Comparison of ENCODE assay signal across 8 cellular contexts in the genomic region with DNA sequence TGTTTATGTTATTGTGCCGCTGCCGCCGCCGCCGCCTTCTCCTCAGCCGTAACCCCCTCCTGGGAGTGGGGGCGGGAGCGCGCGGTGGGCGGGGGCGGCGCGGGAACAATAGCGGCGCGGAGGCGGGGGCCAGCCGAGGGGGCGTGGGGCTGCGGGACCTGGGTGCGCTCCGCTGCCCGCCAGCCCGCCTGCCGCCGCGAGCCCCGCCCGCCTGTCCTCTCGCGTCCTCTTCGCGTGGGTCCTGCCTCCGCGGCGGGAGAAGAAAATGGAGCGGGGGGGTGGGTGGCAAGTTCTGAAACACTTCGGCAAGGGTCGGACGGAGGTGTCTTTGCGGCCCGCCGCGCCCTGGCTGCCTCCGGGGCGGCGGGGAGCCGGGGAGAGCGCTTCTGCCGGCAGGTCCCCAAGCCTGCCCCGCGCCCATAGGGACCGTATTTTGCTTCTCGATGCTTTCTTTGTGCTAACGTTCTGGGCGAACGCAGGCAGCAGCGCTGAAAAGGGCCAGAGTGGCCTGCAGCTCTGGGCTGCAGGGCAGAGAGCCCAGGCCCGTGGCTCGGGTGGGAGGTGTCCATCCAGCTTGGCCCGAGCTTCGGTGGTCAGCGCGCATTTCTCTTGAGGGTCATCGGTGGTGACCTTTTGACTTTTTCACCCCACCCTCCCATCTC. TPM values are rescaled to one million over a fixed set of nuclear protein-coding genes. Genes with fewer than 3 reads are reported as not detected.
DNase-seq lines count a peak whose midpoint lies in the region; TF ChIP-seq lines count a peak whose summit lies in the region.

No MANE protein-coding gene starts in this region.

- H2BK15ac ChIP-seq in H9 (ENCODE audit: low read depth, low read length) (no peak overlapping the region), mesendoderm (replicated peaks; ENCODE audit: low read depth) (no peak overlapping the region)

- H3K14ac ChIP-seq in H9 (ENCODE audit: insufficient read depth, low read length): peak overlapping the region; percentile 79

- no peak for TF ChIP-seq CTCF in H9 (conservative IDR thresholded peaks at IDR 0.05)

- H3K79me1 ChIP-seq in H9 (ENCODE audit: insufficient read depth, low read depth, low read length, poor library complexity, severe bottlenecking): no peaks in the 10 kb centered on the region
- no peaks in the 10 kb centered on the region for H3K79me1 ChIP-seq in mesendoderm (ENCODE audit: low read length)

- H2BK12ac ChIP-seq in H9 (ENCODE audit: insufficient read length, low read depth, low read length): no peak overlapping the region

- no peak overlapping the region for H4K5ac ChIP-seq in H9 (ENCODE audit: insufficient read length, low read depth, low read length)
- no peak overlapping the region for H4K5ac ChIP-seq in mesendoderm (ENCODE audit: low read length)

- H3K36me3 ChIP-seq in ectodermal cell (ENCODE audit: control insufficient read depth, insufficient read depth, low read length) (no peaks in the 10 kb centered on the region), mesendoderm (ENCODE audit: control insufficient read depth, insufficient read depth, low read length) (no peaks in the 10 kb centered on the region)

- H3K27ac ChIP-seq in H9 (ENCODE audit: insufficient read length, low read depth, low read length) (no peak overlapping the region), ectodermal cell (ENCODE audit: insufficient read depth, low read depth, low read length, poor library complexity, severe bottlenecking) (peak overlapping the region; percentile 87), mesendoderm (ENCODE audit: low read depth, low read length) (peak overlapping the region; percentile 85)

- H3K23ac ChIP-seq in H9 (ENCODE audit: insufficient read length, low read depth, low read length) (no peak overlapping the region), mesendoderm (ENCODE audit: low read length) (peak overlapping the region; percentile 59)

- H2BK5ac ChIP-seq in H9 (ENCODE audit: insufficient read length, low read length) (no peak overlapping the region), mesendoderm (ENCODE audit: low read length) (no peak overlapping the region)

- H3K27me3 ChIP-seq in H9 (ENCODE audit: insufficient read depth, low read length) (no peaks in the 10 kb centered on the region), ectodermal cell (ENCODE audit: control insufficient read depth, insufficient read depth, low read length, poor library complexity, severe bottlenecking) (peaks cover 19% of the 10 kb centered on the region), mesendoderm (ENCODE audit: insufficient read depth, low read length, poor library complexity) (no peaks in the 10 kb centered on the region)

- peaks cover 31% of the 10 kb centered on the region for H3K27me3 Mint-ChIP-seq in H9 (ENCODE audit: low read depth)

- peak; percentile 73 for DNase-seq in DMS 273 (lab: John Stamatoyannopoulos, UW; ENCODE audit: unreplicated experiment)
- no peak for DNase-seq in DMS 273 treated with DMSO at 0.1 percent for 48 hours (lab: John Stamatoyannopoulos, UW)
- DNase-seq in H9: no peak
- peak; percentile 52 for DNase-seq in M059J (ENCODE audit: low read depth)
- peak; percentile 70 for DNase-seq in activated CD4-positive, CD25-positive, alpha-beta regulatory T cell treated with anti-CD3 and anti-CD28 coated beads, Interleukin-2, amount 50 U/mL, for 72 hours
- peak; percentile 67 for DNase-seq in mesendoderm
- DNase-seq in stimulated activated CD8-positive, alpha-beta memory T cell treated with anti-CD3 and anti-CD28 coated beads, Interleukin-2, amount 100 ng/mL, for 48 hours (ENCODE audit: low read depth in 2 of 2): peak; percentile 34 to 41

- peak overlapping the region; percentile 68 to 84 for H3K4me3 Mint-ChIP-seq in H9

- no peaks in the 10 kb centered on the region for H4K20me1 ChIP-seq in H9 (ENCODE audit: control insufficient read depth, insufficient read depth, insufficient read length)

- no peaks in the 10 kb centered on the region for H3K9me3 Mint-ChIP-seq in H9

- no peaks in the 10 kb centered on the region for H3K4me1 ChIP-seq in H9 (ENCODE audit: insufficient read depth, low read length)
- no peaks in the 10 kb centered on the region for H3K4me1 ChIP-seq in ectodermal cell (ENCODE audit: control insufficient read depth, insufficient read depth, low read length)
- H3K4me1 ChIP-seq in mesendoderm (ENCODE audit: control insufficient read depth, low read depth, low read length): peaks cover 3% of the 10 kb centered on the region

- H2AK5ac ChIP-seq in H9 (ENCODE audit: insufficient read length, low read length): no peak overlapping the region
- no peak overlapping the region for H2AK5ac ChIP-seq in mesendoderm (ENCODE audit: low read length)

- no peak overlapping the region for H4K91ac ChIP-seq in H9 (ENCODE audit: insufficient read length, low read depth, low read length)

- H3K36me3 Mint-ChIP-seq in H9 (ENCODE audit: insufficient read depth in 1 of 3, low read depth in 3 of 3): peaks cover 0 to 3% (median 2%) of the 10 kb centered on the region in 3 experiments; a peak in 4 of 7 replicates

- H3K23me2 ChIP-seq in H9 (ENCODE audit: insufficient read length, low read depth, low read length, poor library complexity, severe bottlenecking): no peaks in the 10 kb centered on the region

- H3T11ph ChIP-seq in H9 (ENCODE audit: low read length): no peak overlapping the region

- H3K9me3 ChIP-seq in H9 (ENCODE audit: control insufficient read depth, low read depth, low read length) (no peaks in the 10 kb centered on the region), ectodermal cell (ENCODE audit: control insufficient read depth, low read length) (no peaks in the 10 kb centered on the region)

- H3K9ac ChIP-seq in H9 (ENCODE audit: extremely low read depth, insufficient read length, low read length) (peak overlapping the region; percentile 56), mesendoderm (ENCODE audit: low read length) (peak overlapping the region; percentile 89)

- H2BK20ac ChIP-seq in H9 (ENCODE audit: low read depth, low read length, poor library complexity, severe bottlenecking): no peak overlapping the region

- no peak overlapping the region for H2BK120ac ChIP-seq in H9 (ENCODE audit: low read depth, low read length, poor library complexity, severe bottlenecking)
- H2BK120ac ChIP-seq in mesendoderm (ENCODE audit: low read depth, low read length): no peak overlapping the region

- H3K4ac ChIP-seq in H9 (ENCODE audit: low read depth, low read length) (no peak overlapping the region), mesendoderm (ENCODE audit: low read depth, low read length) (peak overlapping the region; percentile 75)

- no peak overlapping the region for H3K56ac ChIP-seq in H9 (ENCODE audit: insufficient read length, low read depth, low read length)
- peak overlapping the region; percentile 93 for H3K56ac ChIP-seq in mesendoderm (ENCODE audit: low read length)

- H3K4me3 ChIP-seq in ectodermal cell (ENCODE audit: insufficient read depth, low read depth, low read length): peak overlapping the region; percentile 88
- peak overlapping the region; percentile 86 for H3K4me3 ChIP-seq in mesendoderm (ENCODE audit: low read length)

- peak overlapping the region; percentile 59 for H3K18ac ChIP-seq in H9 (ENCODE audit: insufficient read length, low read depth, low read length)
- H3K18ac ChIP-seq in mesendoderm (ENCODE audit: low read length): peak overlapping the region; percentile 76

- H4K8ac ChIP-seq in H9 (replicated peaks; ENCODE audit: insufficient read length, low read depth, low read length): no peak overlapping the region
- H4K8ac ChIP-seq in mesendoderm (ENCODE audit: low read depth, low read length): no peak overlapping the region

- H3K79me2 ChIP-seq in H9 (ENCODE audit: insufficient read depth, low read length) (peaks cover 8% of the 10 kb centered on the region; the same call in 1 of the 2 replicates), mesendoderm (ENCODE audit: control insufficient read depth, insufficient read depth, low read length) (peaks cover 17% of the 10 kb centered on the region)

- peak overlapping the region in 2 of 3 experiments; percentile 40 to 76; a peak in 3 of 7 replicates for H3K27ac Mint-ChIP-seq in H9

- no CpG with 5 or more reads among the region's 66 CpGs for WGBS in H9 (ENCODE audit: extremely low coverage, insufficient read length, low lambda C conversion rate)
- WGBS in ectodermal cell, 2 experiments: 0 to 1% methylated on average over 66 of the region's 66 CpGs
- WGBS in mesendoderm (ENCODE audit: extremely low coverage, insufficient coverage, low lambda C conversion rate): no CpG with 5 or more reads among the region's 66 CpGs

- H2AFZ ChIP-seq in H9 (ENCODE audit: low read length): no peak overlapping the region

- peaks cover 17 to 19% of the 10 kb centered on the region in 2 experiments for H3K4me1 Mint-ChIP-seq in H9

- H3K4me2 ChIP-seq in H9 (ENCODE audit: insufficient read depth, insufficient read length, low read length) (peak overlapping the region; percentile 48), mesendoderm (ENCODE audit: low read length) (peak overlapping the region; percentile 22)

RNA-seq across cellular contexts. Expression of a gene that starts 0.5 kb away (rescaled TPM):
- 52.0 and 56.3 TPM in 2 replicates for total RNA-seq in H9 (2021)
- total RNA-seq in M059J (2014; rRNA removed; shearing (Covaris generic)): 114 and 149 TPM in 2 replicates
- polyA plus RNA-seq in ectodermal cell (2013, experiment 1 of 4): 85.6 TPM
- 73.8 TPM for polyA plus RNA-seq in ectodermal cell (2013, experiment 2 of 4)
- polyA plus RNA-seq in ectodermal cell (2013, experiment 3 of 4): 58.4 TPM
- polyA plus RNA-seq in ectodermal cell (2013, experiment 4 of 4): 70.8 TPM
- polyA plus RNA-seq in mesendoderm (2013, experiment 1 of 2): 44.7 TPM
- polyA plus RNA-seq in mesendoderm (2013, experiment 2 of 2): 48.3 TPM

RNA-seq across cellular contexts. Expression of a gene that starts 32.5 kb away (rescaled TPM):
- 0.44 and 0.48 TPM in 2 replicates for total RNA-seq in H9 (2021)
- total RNA-seq in M059J (2014; rRNA removed; shearing (Covaris generic)): not detected in 2 replicates
- polyA plus RNA-seq in ectodermal cell (2013, experiment 1 of 4): 0.26 TPM
- polyA plus RNA-seq in ectodermal cell (2013, experiment 2 of 4): 0.12 TPM
- polyA plus RNA-seq in ectodermal cell (2013, experiment 3 of 4): not detected
- polyA plus RNA-seq in ectodermal cell (2013, experiment 4 of 4): not detected
- 0.03 TPM for polyA plus RNA-seq in mesendoderm (2013, experiment 1 of 2)
- 0.03 TPM for polyA plus RNA-seq in mesendoderm (2013, experiment 2 of 2)

Comparison
In these comparisons a context has a peak if more than half of its experiments do, and no peak if none do; other contexts are left out.
1. DNase-seq: peak in DMS 273 (single experiment), M059J (single experiment), activated CD4-positive, CD25-positive, alpha-beta regulatory T cell treated with anti-CD3 and anti-CD28 coated beads, Interleukin-2, amount 50 U/mL, for 72 hours (single experiment), mesendoderm (single experiment) and stimulated activated CD8-positive, alpha-beta memory T cell treated with anti-CD3 and anti-CD28 coated beads, Interleukin-2, amount 100 ng/mL, for 48 hours (2 of 2); none in DMS 273 treated with DMSO at 0.1 percent for 48 hours (single experiment) and H9 (single experiment).